ENCODE assay signal across 10 cellular contexts in the genomic region with DNA sequence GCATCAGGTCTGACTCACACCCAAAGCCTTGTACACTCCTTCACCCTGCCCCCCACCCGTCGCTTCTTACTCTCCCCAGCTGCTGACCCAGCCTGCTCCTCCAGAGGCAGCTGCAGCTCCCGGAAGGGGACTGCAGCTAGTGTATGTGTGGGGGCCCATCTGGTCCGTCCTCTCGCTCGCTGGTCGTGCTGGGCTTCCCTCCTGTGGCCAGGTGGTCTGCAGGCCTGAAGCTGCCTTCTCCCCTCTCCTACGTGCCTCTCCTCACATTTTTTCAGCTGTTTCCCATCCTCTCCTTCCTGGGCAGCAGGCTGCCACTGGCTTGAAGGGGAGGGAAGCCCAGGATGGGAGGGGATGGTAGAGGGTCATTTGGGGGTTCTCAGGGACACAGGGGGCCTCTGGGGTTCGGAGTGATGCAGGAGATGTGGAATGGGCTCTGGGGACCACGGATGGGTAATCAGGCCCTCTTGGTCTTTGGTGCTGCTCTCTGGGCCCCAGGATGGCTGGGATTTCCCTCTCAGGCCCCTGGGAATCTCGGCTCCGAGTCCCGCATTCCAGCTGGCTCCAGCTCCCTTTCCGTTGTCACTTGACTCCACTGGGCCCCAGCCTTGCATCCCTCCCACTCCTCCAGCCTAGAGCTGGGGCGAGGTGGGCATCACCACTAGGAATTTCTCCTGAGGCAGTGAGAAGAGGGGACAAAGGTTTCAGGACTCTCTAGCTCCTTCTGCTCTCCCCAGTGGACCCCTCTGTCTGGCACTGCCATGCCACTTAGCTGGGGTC. TPM values are rescaled to one million over a fixed set of nuclear protein-coding genes. Genes with fewer than 3 reads are reported as not detected.
DNase-seq lines count a peak whose midpoint lies in the region; ATAC-seq, FAIRE-seq and TF ChIP-seq lines count a peak whose summit lies in the region.
"Had no signal": no experiment of that assay in that cellular context is flagged by ENCODE, and none has a peak within 500 bp of the region (broad histone marks: within the 10 kb centered on the region; RNA-seq: fewer than 3 reads in every experiment).

No MANE protein-coding gene starts in this region.

- H3K9me3 ChIP-seq in ES-I3 (ENCODE audit: control insufficient read depth, insufficient read depth, low read length) (no peaks in the 10 kb centered on the region), small intestine (ENCODE audit: control insufficient read depth, low read depth) (no peaks in the 10 kb centered on the region)

- H3K27me3 ChIP-seq in small intestine (ENCODE audit: control insufficient read depth in 2 of 2, insufficient read depth in 2 of 2, low read length in 2 of 2), result no peaks in the 10 kb centered on the region

- H3K4me3 ChIP-seq in small intestine (ENCODE audit: low read depth in 1 of 2, low read length in 2 of 2), result no peak overlapping the region

- no peaks in the 10 kb centered on the region for H3K36me3 ChIP-seq in ES-I3 (ENCODE audit: insufficient read depth, low read length)
- H3K36me3 ChIP-seq in small intestine (ENCODE audit: control insufficient read depth in 2 of 2, insufficient read depth in 2 of 2, low read length in 2 of 2), result no peaks in the 10 kb centered on the region

- H3K4me3 Mint-ChIP-seq in progenitor cell of endocrine pancreas (ENCODE audit: low read depth), result peak overlapping the region; percentile 79

- ATAC-seq in GM19452 (IDR thresholded peaks at IDR 0.05; ENCODE audit: unreplicated experiment), result no peak

- DNase-seq in SHP77 treated with DMSO at 0.1 percent for 48 hours (lab: John Stamatoyannopoulos, UW) (peak; percentile 20), globus pallidus (ENCODE audit: low spot score) (peak; percentile 60), progenitor cell of endocrine pancreas (ENCODE audit: low spot score, unreplicated experiment) (no peak), NCI-H510A treated with DMSO at 0.1 percent for 48 hours (lab: John Stamatoyannopoulos, UW) (no peak), small intestine (no peak), activated gamma-delta T cell (lab: John Stamatoyannopoulos, UW) (no peak)

- peaks cover 54% of the 10 kb centered on the region for H3K4me1 Mint-ChIP-seq in progenitor cell of endocrine pancreas (ENCODE audit: low read depth)

- no peak for FAIRE-seq in small intestine (lab: Jason Lieb, UNC)

- 46 to 63% (median 58%) methylated on average over 15 of the region's 15 CpGs for WGBS in small intestine, 3 donors

- H3K9me3 Mint-ChIP-seq in progenitor cell of endocrine pancreas (ENCODE audit: low read depth), result no peaks in the 10 kb centered on the region

- H3K4me1 ChIP-seq in ES-I3 (ENCODE audit: insufficient read depth, low read length) (peaks cover 29% of the 10 kb centered on the region), small intestine (ENCODE audit: control insufficient read depth in 2 of 2, insufficient read depth in 1 of 2, low read depth in 1 of 2, low read length in 1 of 2) (peaks cover 0 to 7% of the 10 kb centered on the region in 2 donors)

- H3K9ac ChIP-seq in ES-I3 (ENCODE audit: low read depth, low read length), result peak overlapping the region; percentile 45; the same call in 1 of the 2 replicates

- peak overlapping the region in 1 of 2 donors; percentile 70 for H3K27ac ChIP-seq in small intestine (ENCODE audit: low read depth in 1 of 2, low read length in 1 of 2)

- peaks cover 8% of the 10 kb centered on the region for H3K27me3 Mint-ChIP-seq in progenitor cell of endocrine pancreas
- H3K27me3 Mint-ChIP-seq: activated naive CD8-positive, alpha-beta T cell had no signal

- H3K27ac Mint-ChIP-seq in progenitor cell of endocrine pancreas, result peak overlapping the region; percentile 95

- no peaks in the 10 kb centered on the region for H3K36me3 Mint-ChIP-seq in progenitor cell of endocrine pancreas (ENCODE audit: insufficient read depth)
- H3K36me3 Mint-ChIP-seq: activated naive CD8-positive, alpha-beta T cell had no signal

- TF ChIP-seq CTCF in progenitor cell of endocrine pancreas (IDR thresholded peaks at IDR 0.05; ENCODE audit: unreplicated experiment), result no peak

RNA-seq across cellular contexts. Expression of a gene that starts 2.1 kb away (rescaled TPM):
- total RNA-seq in progenitor cell of endocrine pancreas, result 154 and 163 TPM in 2 replicates
- 10 to 100 TPM; 45.7 to 73.4 (median 59.5) TPM for polyA plus RNA-seq in small intestine

RNA-seq across cellular contexts. Expression of a gene that starts 25.8 kb away (rescaled TPM):
- 73.0 and 74.7 TPM in 2 replicates for total RNA-seq in progenitor cell of endocrine pancreas
- 10 to 100 TPM; 21.5 to 22.2 (median 22.1) TPM for polyA plus RNA-seq in small intestine

RNA-seq across cellular contexts. Expression of a gene that starts 31.9 kb away (rescaled TPM):
- total RNA-seq in progenitor cell of endocrine pancreas, result 56.3 and 58.0 TPM in 2 replicates
- polyA plus RNA-seq in small intestine, result 10 to 100 TPM; 25.4 to 54.9 (median 42.0) TPM

RNA-seq across cellular contexts. Expression of a gene that starts 49.8 kb away (rescaled TPM):
- 1.0 and 2.6 TPM in 2 replicates for total RNA-seq in progenitor cell of endocrine pancreas
- polyA plus RNA-seq in small intestine, result 1 to 10 TPM in 2 of 3 donors, not detected in 1; 1.6 to 3.2 TPM
- total RNA-seq: M059J had no signal

RNA-seq across cellular contexts. Expression of a gene that starts 58.6 kb away (rescaled TPM):
- 0.05 TPM in 1 of 2 replicates, not detected in the other for total RNA-seq in progenitor cell of endocrine pancreas
- 1 to 10 TPM in 2 of 3 donors, under 1 TPM in 1; 0.01 to 1.1 (median 1.1) TPM for polyA plus RNA-seq in small intestine
- total RNA-seq: M059J had no signal

Comparison
In these comparisons a context has a peak if more than half of its experiments do, and no peak if none do; other contexts are left out.
1. DNase-seq: peak in SHP77 treated with DMSO at 0.1 percent for 48 hours (single experiment) and globus pallidus (single experiment); none in progenitor cell of endocrine pancreas (single experiment), NCI-H510A treated with DMSO at 0.1 percent for 48 hours (single experiment), small intestine (single experiment) and activated gamma-delta T cell (single experiment).